In the genomic region with DNA sequence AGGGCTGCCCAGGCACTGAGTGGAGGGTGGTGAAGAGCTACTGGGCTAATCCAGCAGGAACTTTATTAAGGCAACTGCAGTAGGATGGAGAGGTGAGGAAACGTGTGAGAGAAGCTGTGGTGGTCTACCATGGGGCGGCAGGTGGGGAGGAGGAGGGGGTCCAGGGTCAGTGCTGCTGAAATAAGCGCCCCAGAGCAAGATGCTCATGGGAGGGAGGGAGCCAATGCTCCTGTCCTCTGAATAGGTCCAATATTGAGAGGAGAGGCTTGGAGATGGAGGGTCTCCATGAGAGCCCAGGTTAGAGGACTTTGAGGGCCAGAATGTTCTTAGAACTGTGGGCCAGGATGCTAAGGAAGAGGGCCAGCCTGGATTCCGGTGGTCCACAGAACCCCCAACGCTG, we compare ENCODE assay signal across 1 cellular context.
TF ChIP-seq lines count a peak whose summit lies in the region.

No MANE protein-coding gene starts in this region.

TF ChIP-seq in GM23338, 12 proteins besides CTCF, POLR2A, EP300 and RAD21:
- TF ChIP-seq, protein P1, sequence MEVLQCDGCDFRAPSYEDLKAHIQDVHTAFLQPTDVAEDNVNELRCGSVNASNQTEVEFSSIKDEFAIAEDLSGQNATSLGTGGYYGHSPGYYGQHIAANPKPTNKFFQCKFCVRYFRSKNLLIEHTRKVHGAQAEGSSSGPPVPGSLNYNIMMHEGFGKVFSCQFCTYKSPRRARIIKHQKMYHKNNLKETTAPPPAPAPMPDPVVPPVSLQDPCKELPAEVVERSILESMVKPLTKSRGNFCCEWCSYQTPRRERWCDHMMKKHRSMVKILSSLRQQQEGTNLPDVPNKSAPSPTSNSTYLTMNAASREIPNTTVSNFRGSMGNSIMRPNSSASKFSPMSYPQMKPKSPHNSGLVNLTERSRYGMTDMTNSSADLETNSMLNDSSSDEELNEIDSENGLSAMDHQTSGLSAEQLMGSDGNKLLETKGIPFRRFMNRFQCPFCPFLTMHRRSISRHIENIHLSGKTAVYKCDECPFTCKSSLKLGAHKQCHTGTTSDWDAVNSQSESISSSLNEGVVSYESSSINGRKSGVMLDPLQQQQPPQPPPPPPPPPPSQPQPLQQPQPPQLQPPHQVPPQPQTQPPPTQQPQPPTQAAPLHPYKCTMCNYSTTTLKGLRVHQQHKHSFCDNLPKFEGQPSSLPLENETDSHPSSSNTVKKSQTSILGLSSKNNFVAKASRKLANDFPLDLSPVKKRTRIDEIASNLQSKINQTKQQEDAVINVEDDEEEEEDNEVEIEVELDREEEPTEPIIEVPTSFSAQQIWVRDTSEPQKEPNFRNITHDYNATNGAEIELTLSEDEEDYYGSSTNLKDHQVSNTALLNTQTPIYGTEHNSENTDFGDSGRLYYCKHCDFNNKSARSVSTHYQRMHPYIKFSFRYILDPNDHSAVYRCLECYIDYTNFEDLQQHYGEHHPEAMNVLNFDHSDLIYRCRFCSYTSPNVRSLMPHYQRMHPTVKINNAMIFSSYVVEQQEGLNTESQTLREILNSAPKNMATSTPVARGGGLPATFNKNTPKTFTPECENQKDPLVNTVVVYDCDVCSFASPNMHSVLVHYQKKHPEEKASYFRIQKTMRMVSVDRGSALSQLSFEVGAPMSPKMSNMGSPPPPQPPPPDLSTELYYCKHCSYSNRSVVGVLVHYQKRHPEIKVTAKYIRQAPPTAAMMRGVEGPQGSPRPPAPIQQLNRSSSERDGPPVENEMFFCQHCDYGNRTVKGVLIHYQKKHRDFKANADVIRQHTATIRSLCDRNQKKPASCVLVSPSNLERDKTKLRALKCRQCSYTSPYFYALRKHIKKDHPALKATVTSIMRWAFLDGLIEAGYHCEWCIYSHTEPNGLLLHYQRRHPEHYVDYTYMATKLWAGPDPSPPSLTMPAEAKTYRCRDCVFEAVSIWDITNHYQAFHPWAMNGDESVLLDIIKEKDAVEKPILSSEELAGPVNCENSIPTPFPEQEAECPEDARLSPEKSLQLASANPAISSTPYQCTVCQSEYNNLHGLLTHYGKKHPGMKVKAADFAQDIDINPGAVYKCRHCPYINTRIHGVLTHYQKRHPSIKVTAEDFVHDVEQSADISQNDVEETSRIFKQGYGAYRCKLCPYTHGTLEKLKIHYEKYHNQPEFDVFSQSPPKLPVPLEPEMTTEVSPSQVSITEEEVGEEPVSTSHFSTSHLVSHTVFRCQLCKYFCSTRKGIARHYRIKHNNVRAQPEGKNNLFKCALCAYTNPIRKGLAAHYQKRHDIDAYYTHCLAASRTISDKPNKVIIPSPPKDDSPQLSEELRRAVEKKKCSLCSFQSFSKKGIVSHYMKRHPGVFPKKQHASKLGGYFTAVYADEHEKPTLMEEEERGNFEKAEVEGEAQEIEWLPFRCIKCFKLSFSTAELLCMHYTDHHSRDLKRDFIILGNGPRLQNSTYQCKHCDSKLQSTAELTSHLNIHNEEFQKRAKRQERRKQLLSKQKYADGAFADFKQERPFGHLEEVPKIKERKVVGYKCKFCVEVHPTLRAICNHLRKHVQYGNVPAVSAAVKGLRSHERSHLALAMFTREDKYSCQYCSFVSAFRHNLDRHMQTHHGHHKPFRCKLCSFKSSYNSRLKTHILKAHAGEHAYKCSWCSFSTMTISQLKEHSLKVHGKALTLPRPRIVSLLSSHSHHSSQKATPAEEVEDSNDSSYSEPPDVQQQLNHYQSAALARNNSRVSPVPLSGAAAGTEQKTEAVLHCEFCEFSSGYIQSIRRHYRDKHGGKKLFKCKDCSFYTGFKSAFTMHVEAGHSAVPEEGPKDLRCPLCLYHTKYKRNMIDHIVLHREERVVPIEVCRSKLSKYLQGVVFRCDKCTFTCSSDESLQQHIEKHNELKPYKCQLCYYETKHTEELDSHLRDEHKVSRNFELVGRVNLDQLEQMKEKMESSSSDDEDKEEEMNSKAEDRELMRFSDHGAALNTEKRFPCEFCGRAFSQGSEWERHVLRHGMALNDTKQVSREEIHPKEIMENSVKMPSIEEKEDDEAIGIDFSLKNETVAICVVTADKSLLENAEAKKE (CRISPR knock-in tag; IDR thresholded peaks at IDR 0.05) = no peak
- no peak for TF ChIP-seq ZNF114 (CRISPR knock-in tag; IDR thresholded peaks at IDR 0.05)
- no peak for TF ChIP-seq ZNF331 (CRISPR knock-in tag; IDR thresholded peaks at IDR 0.05; ENCODE audit: low read depth)
- TF ChIP-seq EZH2phosphoT487 (IDR thresholded peaks at IDR 0.05; ENCODE audit: unreplicated experiment) = no peak
- TF ChIP-seq STAT1 (IDR thresholded peaks at IDR 0.05; ENCODE audit: unreplicated experiment) = no peak
- TF ChIP-seq REST (IDR thresholded peaks at IDR 0.05; ENCODE audit: unreplicated experiment) = no peak
- TF ChIP-seq JUNB (IDR thresholded peaks at IDR 0.05; ENCODE audit: unreplicated experiment) = no peak
- no peak for TF ChIP-seq NANOG (IDR thresholded peaks at IDR 0.05; ENCODE audit: borderline replicate concordance)
- TF ChIP-seq EZH2 (IDR thresholded peaks at IDR 0.05; ENCODE audit: low read depth, unreplicated experiment) = no peak
- TF ChIP-seq, protein P2, sequence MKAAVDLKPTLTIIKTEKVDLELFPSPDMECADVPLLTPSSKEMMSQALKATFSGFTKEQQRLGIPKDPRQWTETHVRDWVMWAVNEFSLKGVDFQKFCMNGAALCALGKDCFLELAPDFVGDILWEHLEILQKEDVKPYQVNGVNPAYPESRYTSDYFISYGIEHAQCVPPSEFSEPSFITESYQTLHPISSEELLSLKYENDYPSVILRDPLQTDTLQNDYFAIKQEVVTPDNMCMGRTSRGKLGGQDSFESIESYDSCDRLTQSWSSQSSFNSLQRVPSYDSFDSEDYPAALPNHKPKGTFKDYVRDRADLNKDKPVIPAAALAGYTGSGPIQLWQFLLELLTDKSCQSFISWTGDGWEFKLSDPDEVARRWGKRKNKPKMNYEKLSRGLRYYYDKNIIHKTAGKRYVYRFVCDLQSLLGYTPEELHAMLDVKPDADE (IDR thresholded peaks at IDR 0.05) = no peak
- no peak for TF ChIP-seq POLR2AphosphoS5 (IDR thresholded peaks at IDR 0.05; ENCODE audit: low read depth)
- no peak for TF ChIP-seq CREB1 (CRISPR knock-in tag; IDR thresholded peaks at IDR 0.05; ENCODE audit: low read depth)
